In genomic region chr12:31585895-31586294, GRCh38 we compare ENCODE assay signal across 18 cellular contexts. TPM values are rescaled to one million over a fixed set of nuclear protein-coding genes. Genes with fewer than 3 reads are reported as not detected.
DNase-seq lines count a peak whose midpoint lies in the region; ATAC-seq and TF ChIP-seq lines count a peak whose summit lies in the region.
"Had no signal": no experiment of that assay in that cellular context is flagged by ENCODE, and none has a peak within 500 bp of the region (broad histone marks: within the 10 kb centered on the region; RNA-seq: fewer than 3 reads in every experiment).

No MANE protein-coding gene starts in this region.

- H3K36me3 Mint-ChIP-seq in chondrocyte (ENCODE audit: low read depth) = no peaks in the 10 kb centered on the region

- H3K9me3 ChIP-seq in HEK293 (ENCODE audit: control insufficient read depth, insufficient read depth, low read depth, low read length) = no peaks in the 10 kb centered on the region
- H3K9me3 ChIP-seq in OCI-LY3 (ENCODE audit: insufficient read depth, low read length) = peaks cover 11% of the 10 kb centered on the region; the same call in 1 of the 2 replicates
- no peaks in the 10 kb centered on the region for H3K9me3 ChIP-seq in gastrocnemius medialis
- H3K9me3 ChIP-seq: Peyer's patch had no signal

- H3K27ac ChIP-seq in HEK293 (ENCODE audit: extremely low read depth, low read depth, low read length) (no peak overlapping the region), OCI-LY3 (ENCODE audit: low read length) (peak overlapping the region; percentile 86; the same call in 1 of the 2 replicates), gastrocnemius medialis (peak overlapping the region; percentile 21 to 42 (median 34)), mesendoderm (ENCODE audit: low read depth, low read length) (no peak overlapping the region)
- H3K27ac ChIP-seq: BLaER1 treated with 17β-estradiol and CSF1 and Interleukin-3, amounts not matched to agents 10 nM and 100 nM; Peyer's patch had no signal

- H3K9me3 Mint-ChIP-seq in chondrocyte (ENCODE audit: low read depth) = no peaks in the 10 kb centered on the region
- H3K9me3 Mint-ChIP-seq: H9 had no signal

- H3K4me1 ChIP-seq in HEK293 (ENCODE audit: control insufficient read depth, insufficient read depth, low read length) = peaks cover 20% of the 10 kb centered on the region
- peaks cover 41% of the 10 kb centered on the region for H3K4me1 ChIP-seq in OCI-LY3 (ENCODE audit: low read length)
- H3K4me1 ChIP-seq in gastrocnemius medialis = peaks cover 26 to 35% of the 10 kb centered on the region in 2 donors
- H3K4me1 ChIP-seq in mesendoderm (ENCODE audit: control insufficient read depth, low read depth, low read length) = no peaks in the 10 kb centered on the region
- H3K4me1 ChIP-seq: Peyer's patch had no signal

- H3K9ac ChIP-seq in OCI-LY3 (ENCODE audit: low read length) = no peak overlapping the region
- H3K9ac ChIP-seq in mesendoderm (ENCODE audit: low read length) = no peak overlapping the region
- H3K9ac ChIP-seq: BLaER1 treated with 17β-estradiol and CSF1 and Interleukin-3, amounts not matched to agents 10 nM and 100 nM had no signal

- TF ChIP-seq CTCF in HEK293 (tag by site-specific recombination; IDR thresholded peaks at IDR 0.05) (no peak), OCI-LY3 (IDR thresholded peaks at IDR 0.05; ENCODE audit: low read depth, low read length) (no peak), chondrocyte (IDR thresholded peaks at IDR 0.05) (no peak), gastrocnemius medialis (IDR thresholded peaks at IDR 0.05 in 4 of 5, conservative IDR thresholded peaks at IDR 0.05 in 1 of 5) (no peak)

- H3K27ac Mint-ChIP-seq in chondrocyte (ENCODE audit: unreplicated experiment) = peak overlapping the region; percentile 62
- H3K27ac Mint-ChIP-seq: H9 had no signal

- peak overlapping the region; percentile 83; the same call in 1 of the 2 replicates for H3K4me2 ChIP-seq in OCI-LY3 (ENCODE audit: low read length)
- H3K4me2 ChIP-seq in mesendoderm (ENCODE audit: low read length) = no peak overlapping the region
- H3K4me2 ChIP-seq: BLaER1 treated with 17β-estradiol and CSF1 and Interleukin-3, amounts not matched to agents 10 nM and 100 nM had no signal

- CTCF ChIA-PET in HEK293 (lab: Yijun Ruan, JAX) = interaction anchor here (0.8 to 1.7 kb wide), 3 partner anchors 10 to 183 kb away, joined by 3 to 10 read pairs (median 4); no protein-coding TSS in a partner anchor

- H2AK5ac ChIP-seq in mesendoderm (ENCODE audit: low read length) = no peak overlapping the region

- no peak overlapping the region for H3K4me3 Mint-ChIP-seq in chondrocyte (ENCODE audit: unreplicated experiment)
- H3K4me3 Mint-ChIP-seq: H9 had no signal

- H3K79me1 ChIP-seq in mesendoderm (ENCODE audit: low read length) = peaks cover 2% of the 10 kb centered on the region

- no peak overlapping the region for H3K56ac ChIP-seq in mesendoderm (ENCODE audit: low read length)

- H2AFZ ChIP-seq in OCI-LY3 (ENCODE audit: low read depth, low read length) = no peak overlapping the region

- H3K27me3 ChIP-seq in OCI-LY3 (ENCODE audit: low read depth, low read length) (no peaks in the 10 kb centered on the region), gastrocnemius medialis (no peaks in the 10 kb centered on the region), mesendoderm (ENCODE audit: insufficient read depth, low read length, poor library complexity) (no peaks in the 10 kb centered on the region)
- H3K27me3 ChIP-seq: BLaER1 treated with 17β-estradiol and CSF1 and Interleukin-3, amounts not matched to agents 10 nM and 100 nM; Peyer's patch had no signal

- peaks cover 53% of the 10 kb centered on the region for H3K4me1 Mint-ChIP-seq in chondrocyte (ENCODE audit: low read depth)

- H3K4me3 ChIP-seq in HEK293 (ENCODE audit: low read depth, low read length) (no peak overlapping the region), OCI-LY3 (ENCODE audit: low read length) (no peak overlapping the region), gastrocnemius medialis (no peak overlapping the region), mesendoderm (ENCODE audit: low read length) (no peak overlapping the region)
- H3K4me3 ChIP-seq: BLaER1 treated with 17β-estradiol and CSF1 and Interleukin-3, amounts not matched to agents 10 nM and 100 nM; Peyer's patch had no signal

- H4K8ac ChIP-seq in mesendoderm (ENCODE audit: low read depth, low read length) = no peak overlapping the region

- H3K18ac ChIP-seq in mesendoderm (ENCODE audit: low read length) = no peak overlapping the region

- intact Hi-C loops in gastrocnemius medialis (cut with DNase I; ENCODE audit: low total_unique reads) (no loop called here), left cardiac atrium (cut with DNase I) (no loop called here)

- DNase-seq in chondrocyte (ENCODE audit: low spot score) = no peak
- no peak for DNase-seq in gastrocnemius medialis
- DNase-seq in 8988T = no peak
- no peak for DNase-seq in mesendoderm
- DNase-seq in NK-92 (lab: John Stamatoyannopoulos, UW; ENCODE audit: unreplicated experiment) = no peak
- no peak for DNase-seq in left cardiac atrium
- DNase-seq: DMS 273 treated with DMSO at 0.1 percent for 48 hours; H9; MV-4-11; NCI-H1436 treated with DMSO at 0.1 percent for 48 hours; NCI-H2081 treated with DMSO at 0.1 percent for 48 hours; NCI-H526; NK-92 treated with Interleukin-12 subunit alpha and Interleukin-12 subunit beta, amount 100 ng/mL, for 24 hours; Peyer's patch; SHP77 treated with DMSO at 0.1 percent for 48 hours had no signal

- no peak overlapping the region for H4K5ac ChIP-seq in mesendoderm (ENCODE audit: low read length)

- no peak overlapping the region for H2BK5ac ChIP-seq in mesendoderm (ENCODE audit: low read length)

- H3K27me3 Mint-ChIP-seq in chondrocyte (ENCODE audit: low read depth) = no peaks in the 10 kb centered on the region

- H3K23ac ChIP-seq in mesendoderm (ENCODE audit: low read length) = no peak overlapping the region

- in situ Hi-C loops in gastrocnemius medialis (cut with MboI; ENCODE audit: low sequenced_read_pairs in 4 of 4) = no loop called here

- H2BK15ac ChIP-seq in mesendoderm (replicated peaks; ENCODE audit: low read depth) = no peak overlapping the region

- H3K4ac ChIP-seq in mesendoderm (ENCODE audit: low read depth, low read length) = no peak overlapping the region

- no peak overlapping the region for H2BK120ac ChIP-seq in mesendoderm (ENCODE audit: low read depth, low read length)

- no peak for ATAC-seq in gastrocnemius medialis
- ATAC-seq in left cardiac atrium = no peak

- TF ChIP-seq POLR2A in gastrocnemius medialis (IDR thresholded peaks at IDR 0.05) = no peak

- 100% methylated on average over 1 of the region's 2 CpGs for WGBS in mesendoderm (ENCODE audit: extremely low coverage, insufficient coverage, low lambda C conversion rate)

- H3K36me3 ChIP-seq in HEK293 (ENCODE audit: control insufficient read depth in 2 of 2, insufficient read depth in 1 of 2, low read length in 2 of 2) (no peaks in the 10 kb centered on the region; a peak in 1 of 3 replicates), OCI-LY3 (replicated peaks; ENCODE audit: low read depth, low read length) (peaks cover 30% of the 10 kb centered on the region), gastrocnemius medialis (no peaks in the 10 kb centered on the region), mesendoderm (ENCODE audit: control insufficient read depth, insufficient read depth, low read length) (no peaks in the 10 kb centered on the region)
- H3K36me3 ChIP-seq: BLaER1 treated with 17β-estradiol and CSF1 and Interleukin-3, amounts not matched to agents 10 nM and 100 nM; Peyer's patch had no signal

- peaks cover 92% of the 10 kb centered on the region for H3K79me2 ChIP-seq in OCI-LY3 (ENCODE audit: low read length)
- no peaks in the 10 kb centered on the region for H3K79me2 ChIP-seq in mesendoderm (ENCODE audit: control insufficient read depth, insufficient read depth, low read length)

- H4K20me1 ChIP-seq in OCI-LY3 (ENCODE audit: insufficient read depth, low read length) = no peaks in the 10 kb centered on the region
- H4K20me1 ChIP-seq: BLaER1 treated with 17β-estradiol and CSF1 and Interleukin-3, amounts not matched to agents 10 nM and 100 nM had no signal

- POLR2A ChIA-PET in HEK293 (lab: Yijun Ruan, JAX) = no interaction called here

TF ChIP-seq in HEK293, 187 proteins besides CTCF, POLR2A, EP300 and RAD21 (continues in another document):
- TF ChIP-seq ZNF26 (tag by site-specific recombination; IDR thresholded peaks at IDR 0.05) (no peak), MYNN (tag by site-specific recombination; IDR thresholded peaks at IDR 0.05; ENCODE audit: borderline replicate concordance) (no peak), ZNF416 (tag by site-specific recombination; IDR thresholded peaks at IDR 0.05) (no peak)

RNA-seq across cellular contexts. Expression of gene DENND5B, which starts 5.0 kb away (rescaled TPM):
- total RNA-seq in chondrocyte = 12.5 to 22.2 TPM (median 14.1 TPM) in 3 replicates
- 10 to 100 TPM; 12.5 to 33.7 (median 26.7) TPM for total RNA-seq in gastrocnemius medialis
- 5.8 TPM for polyA plus RNA-seq in mesendoderm (2013, experiment 1 of 2)
- polyA plus RNA-seq in mesendoderm (2013, experiment 2 of 2) = 5.7 TPM
- 10 to 100 TPM; 28.7 to 33.2 TPM for total RNA-seq in left cardiac atrium

Comparison
In these comparisons a context has a peak if more than half of its experiments do, and no peak if none do; other contexts are left out.
1. H3K27ac ChIP-seq: peak in OCI-LY3 (single experiment) and gastrocnemius medialis (4 of 4); none in HEK293 (single experiment) and mesendoderm (single experiment).